In genomic region chr16:22814330-22815105, GRCh38 we compare ENCODE assay signal across 13 cellular contexts. TPM values are rescaled to one million over a fixed set of nuclear protein-coding genes. Genes with fewer than 3 reads are reported as not detected.
A peak's percentile ranks its signal among the peaks of the same experiment; 100 is the strongest.
DNase-seq lines count a peak whose midpoint lies in the region; ATAC-seq and TF ChIP-seq lines count a peak whose summit lies in the region.
"Had no signal": no experiment of that assay in that cellular context is flagged by ENCODE, and none has a peak within 500 bp of the region (broad histone marks: within the 10 kb centered on the region; RNA-seq: fewer than 3 reads in every experiment).

No MANE protein-coding gene starts in this region.

- no peaks in the 10 kb centered on the region for H3K4me1 ChIP-seq in ES-I3 (ENCODE audit: insufficient read depth, low read length)
- H3K4me1 ChIP-seq in ascending aorta, result no peaks in the 10 kb centered on the region
- peaks cover 7% of the 10 kb centered on the region for H3K4me1 ChIP-seq in prostate gland (replicated peaks)
- no peaks in the 10 kb centered on the region for H3K4me1 ChIP-seq in CD4-positive, alpha-beta memory T cell (ENCODE audit: insufficient read depth, low read length)

- H3K27ac Mint-ChIP-seq in CD4-positive, alpha-beta memory T cell, result no peak overlapping the region
- H3K27ac Mint-ChIP-seq: activated naive CD8-positive, alpha-beta T cell treated with anti-CD3 and anti-CD28 coated beads, Interleukin-2, amount 50 U/mL, for 24 hours; CD8-positive, alpha-beta memory T cell had no signal

- POLR2A ChIA-PET in CD4-positive, alpha-beta memory T cell (lab: Charles Lee; ENCODE audit: partially characterized antibody), result no interaction called here

- no peak for DNase-seq in ascending aorta (ENCODE audit: low spot score in 2 of 2)
- peak; percentile 2 for DNase-seq in iPS DF 19.7 (ENCODE audit: low read depth, low spot score)
- DNase-seq in prostate gland (ENCODE audit: low spot score), result no peak
- DNase-seq in ureter (ENCODE audit: low spot score), result no peak
- DNase-seq in activated naive CD4-positive, alpha-beta T cell (lab: John Stamatoyannopoulos, UW), result no peak
- no peak for DNase-seq in CD4-positive, alpha-beta memory T cell
- no peak for DNase-seq in left lobe of liver (ENCODE audit: low spot score)
- DNase-seq: activated CD4-positive, alpha-beta T cell treated with anti-CD3 and anti-CD28 coated beads, Interleukin-2, amount 50 U/mL, for 48 hours; activated naive CD8-positive, alpha-beta T cell treated with anti-CD3 and anti-CD28 coated beads, Interleukin-2, amount 50 U/mL, for 24 hours; CD8-positive, alpha-beta memory T cell; NCI-H1048; stimulated activated CD4-positive, alpha-beta T cell treated with anti-CD3 and anti-CD28 coated beads, Interleukin-4, amount 100 ng/mL, for 1 hour had no signal

- no peak for TF ChIP-seq POLR2A in prostate gland (IDR thresholded peaks at IDR 0.05)

- no peak for TF ChIP-seq CTCF in ascending aorta (IDR thresholded peaks at IDR 0.05)
- TF ChIP-seq CTCF in prostate gland (IDR thresholded peaks at IDR 0.05), result no peak

- peaks cover 26 to 28% of the 10 kb centered on the region in 2 donors for H3K27me3 Mint-ChIP-seq in CD4-positive, alpha-beta memory T cell

- ATAC-seq in left lobe of liver, result no peak

- peak overlapping the region; percentile 68 for H3K9ac ChIP-seq in ES-I3 (ENCODE audit: low read depth, low read length)

- H3K9me3 Mint-ChIP-seq in CD4-positive, alpha-beta memory T cell, result peaks cover 0 to 6% (median 3%) of the 10 kb centered on the region in 8 donors

- peaks cover 0 to 2% (median 0%) of the 10 kb centered on the region in 4 donors for H3K4me1 Mint-ChIP-seq in CD4-positive, alpha-beta memory T cell
- H3K4me1 Mint-ChIP-seq: CD8-positive, alpha-beta memory T cell had no signal

- no peak overlapping the region for H3K4me3 Mint-ChIP-seq in CD4-positive, alpha-beta memory T cell
- H3K4me3 Mint-ChIP-seq: activated naive CD8-positive, alpha-beta T cell treated with anti-CD3 and anti-CD28 coated beads, Interleukin-2, amount 50 U/mL, for 24 hours; CD8-positive, alpha-beta memory T cell had no signal

- H3K36me3 ChIP-seq in ES-I3 (ENCODE audit: insufficient read depth, low read length), result no peaks in the 10 kb centered on the region
- no peaks in the 10 kb centered on the region for H3K36me3 ChIP-seq in ascending aorta
- H3K36me3 ChIP-seq in prostate gland, result no peaks in the 10 kb centered on the region
- no peaks in the 10 kb centered on the region for H3K36me3 ChIP-seq in CD4-positive, alpha-beta memory T cell (ENCODE audit: insufficient read depth, low read length)

- intact Hi-C loops in ascending aorta (cut with DNase I) (loop anchor here (5.0 kb wide), 1 partner anchor 133 kb away; no protein-coding TSS in a partner anchor), prostate gland (cut with DNase I) (no loop called here)
- intact Hi-C loops in CD4-positive, alpha-beta memory T cell (cut with micrococcal nuclease), result no loop called here

- H3K4me3 ChIP-seq in ascending aorta, result peak overlapping the region; percentile 58 to 70
- peak overlapping the region; percentile 23 to 34 for H3K4me3 ChIP-seq in prostate gland
- no peak overlapping the region for H3K4me3 ChIP-seq in CD4-positive, alpha-beta memory T cell (ENCODE audit: low read length in 2 of 2)

- 1% methylated on average over 59 of the region's 82 CpGs for WGBS in prostate gland

- H3K9me3 ChIP-seq in ES-I3 (ENCODE audit: control insufficient read depth, insufficient read depth, low read length), result no peaks in the 10 kb centered on the region
- no peaks in the 10 kb centered on the region for H3K9me3 ChIP-seq in ascending aorta
- H3K9me3 ChIP-seq in prostate gland, result no peaks in the 10 kb centered on the region
- H3K9me3 ChIP-seq in CD4-positive, alpha-beta memory T cell (ENCODE audit: control insufficient read depth in 1 of 2, low read length in 2 of 2), result no peaks in the 10 kb centered on the region

- CTCF ChIA-PET in CD4-positive, alpha-beta memory T cell (lab: Charles Lee; ENCODE audit: partially characterized antibody), result no interaction called here

- peak overlapping the region; percentile 26 to 61 for H3K27ac ChIP-seq in ascending aorta
- H3K27ac ChIP-seq in prostate gland, result no peak overlapping the region
- no peak overlapping the region for H3K27ac ChIP-seq in CD4-positive, alpha-beta memory T cell (ENCODE audit: low read depth, low read length)

- H3K27me3 ChIP-seq in ascending aorta (no peaks in the 10 kb centered on the region), prostate gland (replicated peaks; ENCODE audit: insufficient read depth) (no peaks in the 10 kb centered on the region)
- H3K27me3 ChIP-seq in CD4-positive, alpha-beta memory T cell (ENCODE audit: insufficient read depth, low read length), result peaks cover 10% of the 10 kb centered on the region

- no peaks in the 10 kb centered on the region for H3K36me3 Mint-ChIP-seq in CD4-positive, alpha-beta memory T cell
- H3K36me3 Mint-ChIP-seq: CD8-positive, alpha-beta memory T cell had no signal

RNA-seq across cellular contexts. Expression of gene HS3ST2, which starts 0.6 kb away (rescaled TPM):
- total RNA-seq in ascending aorta (9.0 TPM), prostate gland (1 to 10 TPM in 1 of 2 donors, under 1 TPM in 1; 0.77 to 2.8 TPM), ureter (2.0 TPM), left lobe of liver (0.20 TPM)
- under 1 TPM; 0.47 to 0.70 TPM for total RNA-seq in CD4-positive, alpha-beta memory T cell
- polyA plus RNA-seq in CD4-positive, alpha-beta memory T cell, result not detected
- total RNA-seq: CD8-positive, alpha-beta memory T cell had no signal
- polyA plus RNA-seq: CD8-positive, alpha-beta memory T cell had no signal

Comparison
In these comparisons a context has a peak if more than half of its experiments do, and no peak if none do; other contexts are left out.
1. H3K27ac ChIP-seq: peak in ascending aorta (2 of 2); none in prostate gland (0 of 2) and CD4-positive, alpha-beta memory T cell (single experiment).
2. H3K4me3 ChIP-seq: peak in ascending aorta (2 of 2) and prostate gland (2 of 2); none in CD4-positive, alpha-beta memory T cell (0 of 2).